Comparison of ENCODE assay signal across 3 cellular contexts in genomic region chr17:2580641-2581040, GRCh38.
TF ChIP-seq lines count a peak whose summit lies in the region.

No MANE protein-coding gene starts in this region.

TF ChIP-seq in SK-N-SH, 30 proteins besides CTCF, POLR2A, EP300 and RAD21:
- no peak for TF ChIP-seq MXI1 (IDR thresholded peaks at IDR 0.05; ENCODE audit: low read depth, low read length)
- TF ChIP-seq ZBTB33 (IDR thresholded peaks at IDR 0.05; ENCODE audit: borderline replicate concordance, low read depth), result no peak
- TF ChIP-seq, protein P1, sequence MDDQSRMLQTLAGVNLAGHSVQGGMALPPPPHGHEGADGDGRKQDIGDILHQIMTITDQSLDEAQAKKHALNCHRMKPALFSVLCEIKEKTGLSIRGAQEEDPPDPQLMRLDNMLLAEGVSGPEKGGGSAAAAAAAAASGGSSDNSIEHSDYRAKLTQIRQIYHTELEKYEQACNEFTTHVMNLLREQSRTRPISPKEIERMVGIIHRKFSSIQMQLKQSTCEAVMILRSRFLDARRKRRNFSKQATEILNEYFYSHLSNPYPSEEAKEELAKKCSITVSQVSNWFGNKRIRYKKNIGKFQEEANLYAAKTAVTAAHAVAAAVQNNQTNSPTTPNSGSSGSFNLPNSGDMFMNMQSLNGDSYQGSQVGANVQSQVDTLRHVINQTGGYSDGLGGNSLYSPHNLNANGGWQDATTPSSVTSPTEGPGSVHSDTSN (IDR thresholded peaks at IDR 0.05), result no peak
- TF ChIP-seq SMC3 (IDR thresholded peaks at IDR 0.05; ENCODE audit: low read depth, low read length), result no peak
- no peak for TF ChIP-seq NRF1 (IDR thresholded peaks at IDR 0.05; ENCODE audit: low read depth, low read length)
- TF ChIP-seq FOXJ3 (CRISPR knock-in tag; IDR thresholded peaks at IDR 0.05), result no peak
- no peak for TF ChIP-seq YY1 (IDR thresholded peaks at IDR 0.05; ENCODE audit: low read depth)
- TF ChIP-seq ELF1 (IDR thresholded peaks at IDR 0.05), result no peak
- no peak for TF ChIP-seq RCOR1 (IDR thresholded peaks at IDR 0.05; ENCODE audit: low read length)
- TF ChIP-seq NFIC (IDR thresholded peaks at IDR 0.05; ENCODE audit: borderline replicate concordance), result no peak
- TF ChIP-seq RFX5 (IDR thresholded peaks at IDR 0.05; ENCODE audit: low read length), result no peak
- TF ChIP-seq MEF2A (IDR thresholded peaks at IDR 0.05; ENCODE audit: borderline replicate concordance, low read depth), result no peak
- TF ChIP-seq EZH2phosphoT487 (IDR thresholded peaks at IDR 0.05; ENCODE audit: borderline replicate concordance, low read depth), result no peak
- TF ChIP-seq USF1 (IDR thresholded peaks at IDR 0.05; ENCODE audit: borderline replicate concordance, low read depth), result no peak
- no peak for TF ChIP-seq TEAD4 (IDR thresholded peaks at IDR 0.05; ENCODE audit: borderline replicate concordance, insufficient read depth)
- TF ChIP-seq, protein P2, sequence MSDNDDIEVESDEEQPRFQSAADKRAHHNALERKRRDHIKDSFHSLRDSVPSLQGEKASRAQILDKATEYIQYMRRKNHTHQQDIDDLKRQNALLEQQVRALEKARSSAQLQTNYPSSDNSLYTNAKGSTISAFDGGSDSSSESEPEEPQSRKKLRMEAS (IDR thresholded peaks at IDR 0.05; ENCODE audit: low read depth), result no peak
TF ChIP-seq in SK-N-SH: peak in this region for 0.

TF ChIP-seq in SK-N-SH treated with all-trans-retinoic acid at 6 μM for 48 hours, 23 proteins besides CTCF, POLR2A, EP300 and RAD21:
- TF ChIP-seq, protein P3, sequence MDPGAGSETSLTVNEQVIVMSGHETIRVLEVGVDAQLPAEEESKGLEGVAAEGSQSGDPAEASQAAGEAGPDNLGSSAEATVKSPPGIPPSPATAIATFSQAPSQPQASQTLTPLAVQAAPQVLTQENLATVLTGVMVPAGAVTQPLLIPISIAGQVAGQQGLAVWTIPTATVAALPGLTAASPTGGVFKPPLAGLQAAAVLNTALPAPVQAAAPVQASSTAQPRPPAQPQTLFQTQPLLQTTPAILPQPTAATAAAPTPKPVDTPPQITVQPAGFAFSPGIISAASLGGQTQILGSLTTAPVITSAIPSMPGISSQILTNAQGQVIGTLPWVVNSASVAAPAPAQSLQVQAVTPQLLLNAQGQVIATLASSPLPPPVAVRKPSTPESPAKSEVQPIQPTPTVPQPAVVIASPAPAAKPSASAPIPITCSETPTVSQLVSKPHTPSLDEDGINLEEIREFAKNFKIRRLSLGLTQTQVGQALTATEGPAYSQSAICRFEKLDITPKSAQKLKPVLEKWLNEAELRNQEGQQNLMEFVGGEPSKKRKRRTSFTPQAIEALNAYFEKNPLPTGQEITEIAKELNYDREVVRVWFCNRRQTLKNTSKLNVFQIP (CRISPR knock-in tag; IDR thresholded peaks at IDR 0.05; ENCODE audit: borderline replicate concordance, low read depth), result no peak
- TF ChIP-seq BACH2 (CRISPR knock-in tag; IDR thresholded peaks at IDR 0.05; ENCODE audit: borderline replicate concordance) (no peak), PPARA (CRISPR knock-in tag; IDR thresholded peaks at IDR 0.05; ENCODE audit: borderline replicate concordance) (no peak), ZFP3 (CRISPR knock-in tag; IDR thresholded peaks at IDR 0.05) (no peak), ZNF70 (CRISPR knock-in tag; IDR thresholded peaks at IDR 0.05) (no peak), ZNF8 (CRISPR knock-in tag; IDR thresholded peaks at IDR 0.05) (no peak), SNAI2 (CRISPR knock-in tag; IDR thresholded peaks at IDR 0.05) (no peak), RARB (CRISPR knock-in tag; IDR thresholded peaks at IDR 0.05) (no peak), OSR1 (CRISPR knock-in tag; IDR thresholded peaks at IDR 0.05) (no peak), ZFP30 (CRISPR knock-in tag; IDR thresholded peaks at IDR 0.05) (no peak), TCF4 (CRISPR knock-in tag; IDR thresholded peaks at IDR 0.05; ENCODE audit: borderline replicate concordance) (no peak), ZNF565 (CRISPR knock-in tag; conservative IDR thresholded peaks at IDR 0.05; ENCODE audit: low read depth) (no peak)
- TF ChIP-seq, protein P4, sequence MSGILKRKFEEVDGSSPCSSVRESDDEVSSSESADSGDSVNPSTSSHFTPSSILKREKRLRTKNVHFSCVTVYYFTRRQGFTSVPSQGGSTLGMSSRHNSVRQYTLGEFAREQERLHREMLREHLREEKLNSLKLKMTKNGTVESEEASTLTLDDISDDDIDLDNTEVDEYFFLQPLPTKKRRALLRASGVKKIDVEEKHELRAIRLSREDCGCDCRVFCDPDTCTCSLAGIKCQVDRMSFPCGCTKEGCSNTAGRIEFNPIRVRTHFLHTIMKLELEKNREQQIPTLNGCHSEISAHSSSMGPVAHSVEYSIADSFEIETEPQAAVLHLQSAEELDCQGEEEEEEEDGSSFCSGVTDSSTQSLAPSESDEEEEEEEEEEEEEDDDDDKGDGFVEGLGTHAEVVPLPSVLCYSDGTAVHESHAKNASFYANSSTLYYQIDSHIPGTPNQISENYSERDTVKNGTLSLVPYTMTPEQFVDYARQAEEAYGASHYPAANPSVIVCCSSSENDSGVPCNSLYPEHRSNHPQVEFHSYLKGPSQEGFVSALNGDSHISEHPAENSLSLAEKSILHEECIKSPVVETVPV (CRISPR knock-in tag; IDR thresholded peaks at IDR 0.05), result no peak
TF ChIP-seq in SK-N-SH treated with all-trans-retinoic acid at 6 μM for 48 hours: peak in this region for 0.

TF ChIP-seq in H1, 55 proteins besides CTCF, POLR2A, EP300 and RAD21:
- no peak for TF ChIP-seq POLR2AphosphoS5 (IDR thresholded peaks at IDR 0.05; ENCODE audit: low read depth, low read length)
- no peak for TF ChIP-seq SIRT6 (IDR thresholded peaks at IDR 0.05; ENCODE audit: low read length)
- TF ChIP-seq, protein P5, sequence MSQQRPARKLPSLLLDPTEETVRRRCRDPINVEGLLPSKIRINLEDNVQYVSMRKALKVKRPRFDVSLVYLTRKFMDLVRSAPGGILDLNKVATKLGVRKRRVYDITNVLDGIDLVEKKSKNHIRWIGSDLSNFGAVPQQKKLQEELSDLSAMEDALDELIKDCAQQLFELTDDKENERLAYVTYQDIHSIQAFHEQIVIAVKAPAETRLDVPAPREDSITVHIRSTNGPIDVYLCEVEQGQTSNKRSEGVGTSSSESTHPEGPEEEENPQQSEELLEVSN (IDR thresholded peaks at IDR 0.05), result no peak
- TF ChIP-seq JUND (IDR thresholded peaks at IDR 0.05; ENCODE audit: low read length), result no peak
- no peak for TF ChIP-seq CBX8 (IDR thresholded peaks at IDR 0.05; ENCODE audit: borderline replicate concordance, low read depth, low read length)
